In the genomic region with DNA sequence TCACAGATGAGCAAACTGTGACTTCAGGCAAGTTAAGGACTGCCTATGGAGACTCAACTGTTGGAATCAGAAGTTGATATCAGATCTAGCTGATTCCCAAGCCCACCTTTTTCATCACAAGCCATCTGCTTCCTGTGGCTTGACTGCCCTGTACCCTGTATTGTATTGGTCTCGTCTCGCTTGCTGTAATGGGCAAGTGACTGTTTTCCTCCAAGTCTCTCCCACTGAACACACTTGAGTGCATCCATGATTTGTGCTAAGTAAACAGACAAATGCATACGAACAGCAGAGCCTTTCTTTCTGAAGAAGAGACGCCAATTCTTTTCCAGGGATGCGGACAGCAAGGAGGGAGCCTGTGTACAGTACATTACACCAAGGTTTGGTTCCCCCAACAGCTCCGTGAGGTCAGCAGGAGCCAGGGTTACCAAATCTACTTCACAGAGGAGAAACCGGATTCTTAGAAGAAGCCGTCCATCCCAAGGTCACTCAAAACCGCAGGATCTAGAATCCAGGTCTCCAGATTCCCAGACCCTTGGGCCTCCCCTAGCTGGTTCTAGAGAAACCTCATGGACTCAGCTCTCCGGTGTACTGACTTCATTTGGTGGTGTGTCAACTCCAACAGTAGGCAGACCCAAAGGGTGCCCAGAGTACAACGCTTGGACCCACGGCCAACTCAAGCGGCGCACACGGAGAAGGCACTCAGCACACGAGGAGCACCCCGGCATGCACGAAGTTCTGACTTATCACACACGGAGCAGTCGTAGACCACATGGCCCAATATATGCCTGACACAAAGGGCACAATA, we compare ENCODE assay signal across 9 cellular contexts. TPM values are rescaled to one million over a fixed set of nuclear protein-coding genes. Genes with fewer than 3 reads are reported as not detected.
DNase-seq lines count a peak whose midpoint lies in the region; ATAC-seq and TF ChIP-seq lines count a peak whose summit lies in the region.
"Had no signal": no experiment of that assay in that cellular context is flagged by ENCODE, and none has a peak within 500 bp of the region (broad histone marks: within the 10 kb centered on the region; RNA-seq: fewer than 3 reads in every experiment).

No MANE protein-coding gene starts in this region.

- peak overlapping the region; percentile 75 to 97; a peak in 3 of 4 replicates for H3K4me3 ChIP-seq in DND-41 (ENCODE audit: low read depth in 1 of 2, low read length in 2 of 2)
- peak overlapping the region; percentile 89 to 97 (median 96) for H3K4me3 ChIP-seq in mammary epithelial cell (replicated peaks in 1 of 3; ENCODE audit: insufficient read depth in 1 of 3, low read depth in 2 of 3, low read length in 3 of 3)

- no TSS peak for BruUV-seq in mammary epithelial cell (replicated peaks; lab: Mats Ljungman, UMichigan)

- H3K79me2 ChIP-seq in DND-41 (ENCODE audit: insufficient read depth, low read length): peaks cover 55% of the 10 kb centered on the region
- peaks cover 72% of the 10 kb centered on the region for H3K79me2 ChIP-seq in mammary epithelial cell (ENCODE audit: insufficient read depth, low read length)

- no peak for TF ChIP-seq CTCF in DND-41 (IDR thresholded peaks at IDR 0.05; ENCODE audit: borderline replicate concordance, extremely low read depth, low read length, poor library complexity, severe bottlenecking)
- TF ChIP-seq CTCF in mammary epithelial cell (conservative IDR thresholded peaks at IDR 0.05 in 1 of 2, IDR thresholded peaks at IDR 0.05 in 1 of 2; ENCODE audit: extremely low read depth in 1 of 2, insufficient read depth in 1 of 2, low read depth in 1 of 2, low read length in 2 of 2): no peak

- H4K20me1 ChIP-seq in DND-41 (ENCODE audit: insufficient read depth, low read length) (peaks cover 2% of the 10 kb centered on the region; the same call in 1 of the 2 replicates), mammary epithelial cell (ENCODE audit: insufficient read depth, low read length) (no peaks in the 10 kb centered on the region)

- H3K27ac ChIP-seq in DND-41 (ENCODE audit: low read length): peak overlapping the region; percentile 48
- peak overlapping the region; percentile 79 for H3K27ac ChIP-seq in mammary epithelial cell (ENCODE audit: insufficient read depth, low read depth, low read length)

- in situ Hi-C loops in mammary epithelial cell (cut with MboI; ENCODE audit: low sequenced_read_pairs in 2 of 2): no loop called here

- intact Hi-C loops in mammary epithelial cell (cut with micrococcal nuclease) (loop anchor here (1.0 kb wide), 1 partner anchor 29 kb away; no protein-coding TSS in a partner anchor), left colon (cut with DNase I, micrococcal nuclease) (no loop called here)

- H2AFZ ChIP-seq in DND-41 (ENCODE audit: low read depth, low read length) (peak overlapping the region; percentile 82), mammary epithelial cell (ENCODE audit: low read depth, low read length) (peak overlapping the region; percentile 82)

- H3K9ac ChIP-seq in DND-41 (ENCODE audit: low read depth, low read length) (peak overlapping the region; percentile 94), mammary epithelial cell (ENCODE audit: insufficient read depth, low read length) (peak overlapping the region; percentile 97)

- H3K4me2 ChIP-seq in DND-41 (ENCODE audit: insufficient read depth, low read length) (peak overlapping the region; percentile 74), mammary epithelial cell (ENCODE audit: insufficient read depth, low read depth, low read length) (peak overlapping the region; percentile 95)

- H3K4me1 ChIP-seq in DND-41 (ENCODE audit: insufficient read depth, low read length) (peaks cover 36% of the 10 kb centered on the region), mammary epithelial cell (ENCODE audit: insufficient read depth, low read length) (peaks cover 17% of the 10 kb centered on the region)

- no peaks in the 10 kb centered on the region for H3K27me3 ChIP-seq in DND-41 (ENCODE audit: insufficient read depth, low read length, poor library complexity)
- H3K27me3 ChIP-seq in mammary epithelial cell (ENCODE audit: insufficient read depth, low read length): no peaks in the 10 kb centered on the region

- dilution Hi-C loops in mammary epithelial cell (cut with HindIII; ENCODE audit: low sequenced_read_pairs): no loop called here

- peaks cover 65% of the 10 kb centered on the region for H3K36me3 ChIP-seq in DND-41 (ENCODE audit: insufficient read depth, low read length)
- H3K36me3 ChIP-seq in mammary epithelial cell (ENCODE audit: insufficient read depth, low read length): peaks cover 36% of the 10 kb centered on the region

- 19% methylated on average over 20 of the region's 20 CpGs for WGBS in mammary epithelial cell (ENCODE audit: low coverage, missing lambda C conversion rate)

- DNase-seq in DND-41: no peak
- DNase-seq in NOMO-1 treated with dmso at 0.1 percent for 144 hours (lab: John Stamatoyannopoulos, UW; ENCODE audit: unreplicated experiment): peak; percentile 15
- peak; percentile 35 for DNase-seq in mammary epithelial cell
- DNase-seq in left colon: no peak
- DNase-seq in stromal cell of bone marrow (ENCODE audit: low read depth): peak; percentile 5
- DNase-seq in OCI-M2 (lab: John Stamatoyannopoulos, UW; ENCODE audit: unreplicated experiment): no peak
- DNase-seq in midbrain (lab: John Stamatoyannopoulos, UW): no peak

- ATAC-seq in DND-41 (ENCODE audit: insufficient read depth, low read depth): no peak
- peak; percentile 9 for ATAC-seq in GM21723 (IDR thresholded peaks at IDR 0.05; ENCODE audit: unreplicated experiment)
- peak; percentile 22 for ATAC-seq in left colon

- no peaks in the 10 kb centered on the region for H3K9me3 ChIP-seq in DND-41 (ENCODE audit: insufficient read depth, low read length, severe bottlenecking)
- no peaks in the 10 kb centered on the region for H3K9me3 ChIP-seq in mammary epithelial cell (replicated peaks; ENCODE audit: insufficient read depth, low read length)

- CTCF ChIA-PET in mammary epithelial cell (lab: Charles Lee; ENCODE audit: low non-redundant PET): interaction anchor here (0.5 kb wide), 1 partner anchor 190 kb away, joined by 5 read pairs; no protein-coding TSS in a partner anchor

RNA-seq across cellular contexts. Expression of a gene that starts 1.2 kb away (rescaled TPM):
- total RNA-seq in mammary epithelial cell: 10 to 100 TPM; 28.5 to 30.9 TPM
- polyA plus RNA-seq in mammary epithelial cell: 20.3 TPM
- 5.4 TPM for polyA minus RNA-seq in mammary epithelial cell
- 100 to 1,000 TPM; 159 to 163 TPM for total RNA-seq in left colon

RNA-seq across cellular contexts. Expression of a gene that starts 1.5 kb away (rescaled TPM):
- 10 to 100 TPM; 52.7 to 54.0 TPM for total RNA-seq in mammary epithelial cell
- 50.6 TPM for polyA plus RNA-seq in mammary epithelial cell
- 30.3 TPM for polyA minus RNA-seq in mammary epithelial cell
- 100 to 1,000 TPM in 1 of 2 donors, 10 to 100 TPM in 1; 81.0 to 106 TPM for total RNA-seq in left colon

RNA-seq across cellular contexts. Expression of a gene that starts 23.4 kb away (rescaled TPM):
- total RNA-seq in mammary epithelial cell (not detected), left colon (100 to 1,000 TPM in 1 of 2 donors, 10 to 100 TPM in 1; 13.9 to 146 TPM)
- polyA plus RNA-seq in mammary epithelial cell: not detected
- polyA minus RNA-seq in mammary epithelial cell: not detected
- total RNA-seq: activated CD8-positive, alpha-beta memory T cell treated with anti-CD3 and anti-CD28 coated beads for 36 hours had no signal

RNA-seq across cellular contexts. Expression of a gene that starts 27.0 kb away (rescaled TPM):
- total RNA-seq in mammary epithelial cell (10 to 100 TPM; 29.8 to 47.2 TPM), left colon (10 to 100 TPM; 35.2 to 38.3 TPM)
- 23.8 TPM for polyA plus RNA-seq in mammary epithelial cell
- polyA minus RNA-seq in mammary epithelial cell: 33.1 TPM

Comparison
In these comparisons a context has a peak if more than half of its experiments do, and no peak if none do; other contexts are left out.
1. DNase-seq: peak in NOMO-1 treated with dmso at 0.1 percent for 144 hours (single experiment), mammary epithelial cell (single experiment) and stromal cell of bone marrow (single experiment); none in DND-41 (single experiment), left colon (0 of 2), OCI-M2 (single experiment) and midbrain (single experiment).
2. RNA of a gene that starts 1.2 kb away (total RNA-seq): 159 to 163 TPM in left colon; 28.5 to 30.9 TPM in mammary epithelial cell; every median in the first group is over 4 times any median in the second.
3. RNA of a gene that starts 23.4 kb away (total RNA-seq): 13.9 to 146 TPM in left colon; not detected in mammary epithelial cell; every median in the first group is over 10 times any median in the second.